In genomic region chr12:109160873-109161272, GRCh38 we compare ENCODE assay signal across 20 cellular contexts. TPM values are rescaled to one million over a fixed set of nuclear protein-coding genes. Genes with fewer than 3 reads are reported as not detected.
DNase-seq lines count a peak whose midpoint lies in the region; ATAC-seq and TF ChIP-seq lines count a peak whose summit lies in the region.
"Had no signal": no experiment of that assay in that cellular context is flagged by ENCODE, and none has a peak within 500 bp of the region (broad histone marks: within the 10 kb centered on the region; RNA-seq: fewer than 3 reads in every experiment).

No MANE protein-coding gene starts in this region.

- TF ChIP-seq POLR2A in upper lobe of left lung (IDR thresholded peaks at IDR 0.05) = no peak

- H3K27me3 ChIP-seq in layer of hippocampus (ENCODE audit: control insufficient read depth, insufficient read depth, low read length) = no peaks in the 10 kb centered on the region
- H3K27me3 ChIP-seq in upper lobe of left lung = no peaks in the 10 kb centered on the region

- intact Hi-C loops in Right ventricle myocardium superior (cut with DNase I) = no loop called here
- intact Hi-C loops in sciatic nerve (cut with DNase I) = no loop called here

- no peaks in the 10 kb centered on the region for H3K9me3 ChIP-seq in upper lobe of left lung
- H3K9me3 ChIP-seq: HAP-1 had no signal

- H3K27ac ChIP-seq in layer of hippocampus (ENCODE audit: low read depth, low read length) (peak overlapping the region; percentile 22), upper lobe of left lung (peak overlapping the region in 3 of 4 donors; percentile 4 to 49 (median 46))

- DNase-seq in Right ventricle myocardium superior = no peak
- no peak for DNase-seq in sciatic nerve (ENCODE audit: low spot score)
- no peak for DNase-seq in upper lobe of left lung
- no peak for DNase-seq in NCI-H187 (lab: John Stamatoyannopoulos, UW)
- DNase-seq in DMS153 treated with DMSO at 0.1 percent for 48 hours (lab: John Stamatoyannopoulos, UW; ENCODE audit: unreplicated experiment) = no peak
- no peak for DNase-seq in activated CD4-positive, alpha-beta T cell treated with anti-CD3 and anti-CD28 coated beads, Interleukin-2, amount 50 U/mL, for 48 hours
- DNase-seq: activated CD4-positive, alpha-beta T cell treated with anti-CD3 and anti-CD28 coated beads for 1 hour; activated CD8-positive, alpha-beta T cell treated with anti-CD3 and anti-CD28 coated beads, Interleukin-2, amount 10 ng/mL, durations not matched to agents 7 days and 5 days; activated gamma-delta T cell treated with Interleukin-2 at 50 U/mL for 16 hours; activated naive CD8-positive, alpha-beta T cell treated with anti-CD3 and anti-CD28 coated beads, Interleukin-2, amount 50 U/mL, for 24 hours; activated T-cell treated with anti-CD3 and anti-CD28 coated beads, Interleukin-2, amount 50 U/mL, for 1 hour; DMS 273 treated with DMSO at 0.1 percent for 48 hours; glutamatergic neuron; Karpas-422; left colon; natural killer cell; NCI-H187 treated with DMSO at 0.1 percent for 48 hours; NCI-H526 treated with DMSO at 0.1 percent for 48 hours had no signal

- no peaks in the 10 kb centered on the region for H3K36me3 ChIP-seq in upper lobe of left lung
- H3K36me3 ChIP-seq: HAP-1 had no signal

- no peak overlapping the region for H3K4me3 ChIP-seq in upper lobe of left lung
- H3K4me3 ChIP-seq: HAP-1 had no signal

- ATAC-seq in Right ventricle myocardium superior (ENCODE audit: poor library complexity) (peak; percentile 58), sciatic nerve (peak; percentile 64), upper lobe of left lung (ENCODE audit: low FRiP score in 2 of 2) (no peak)
- ATAC-seq: activated CD8-positive, alpha-beta T cell treated with anti-CD3 and anti-CD28 coated beads, Interleukin-2, amount 10 ng/mL, durations not matched to agents 7 days and 5 days; activated naive CD8-positive, alpha-beta T cell treated with anti-CD3 and anti-CD28 coated beads, Interleukin-2, amount 50 U/mL, for 24 hours; left colon; natural killer cell had no signal

- peaks cover 0 to 14% (median 4%) of the 10 kb centered on the region in 4 donors for H3K4me1 ChIP-seq in upper lobe of left lung
- H3K4me1 ChIP-seq: HAP-1 had no signal

- 65 to 75% methylated on average over 4 of the region's 4 CpGs for WGBS in upper lobe of left lung, 2 donors

- no peak for TF ChIP-seq EP300 in upper lobe of left lung (IDR thresholded peaks at IDR 0.05)

- TF ChIP-seq CTCF in upper lobe of left lung (IDR thresholded peaks at IDR 0.05) = no peak

RNA-seq across cellular contexts. Expression of gene ACACB, which starts 44.5 kb away (rescaled TPM):
- total RNA-seq in Right ventricle myocardium superior (167 TPM), sciatic nerve (112 TPM), upper lobe of left lung (100 to 1,000 TPM in 2 of 6 donors, 10 to 100 TPM in 4; 26.3 to 202 (median 36.3) TPM)

Comparison
In these comparisons a context has a peak if more than half of its experiments do, and no peak if none do; other contexts are left out.
1. ATAC-seq: peak in Right ventricle myocardium superior (single experiment) and sciatic nerve (single experiment); none in upper lobe of left lung (0 of 2).